Comparison of ENCODE assay signal across 1 cellular context in genomic region chr1:36397378-36398230, GRCh38.
TF ChIP-seq lines count a peak whose summit lies in the region.

LSM10 (minus strand) TSS chr1:36397908; CDS start chr1:36394129, 3,779 bp downstream.

TF ChIP-seq in HEK293, 187 proteins besides CTCF, POLR2A, EP300 and RAD21 (continued from another document):
- peak; percentile 56 for TF ChIP-seq PRDM10 (tag by site-specific recombination; IDR thresholded peaks at IDR 0.05)
- TF ChIP-seq, protein P1, sequence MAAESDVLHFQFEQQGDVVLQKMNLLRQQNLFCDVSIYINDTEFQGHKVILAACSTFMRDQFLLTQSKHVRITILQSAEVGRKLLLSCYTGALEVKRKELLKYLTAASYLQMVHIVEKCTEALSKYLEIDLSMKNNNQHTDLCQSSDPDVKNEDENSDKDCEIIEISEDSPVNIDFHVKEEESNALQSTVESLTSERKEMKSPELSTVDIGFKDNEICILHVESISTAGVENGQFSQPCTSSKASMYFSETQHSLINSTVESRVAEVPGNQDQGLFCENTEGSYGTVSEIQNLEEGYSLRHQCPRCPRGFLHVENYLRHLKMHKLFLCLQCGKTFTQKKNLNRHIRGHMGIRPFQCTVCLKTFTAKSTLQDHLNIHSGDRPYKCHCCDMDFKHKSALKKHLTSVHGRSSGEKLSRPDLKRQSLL (tag by site-specific recombination; IDR thresholded peaks at IDR 0.05) = peak; percentile 91
- 0 out of 2 replicates have a peak, but pooled peaks have one; percentile 15 for TF ChIP-seq ZNF580 (tag by site-specific recombination; IDR thresholded peaks at IDR 0.05)
- TF ChIP-seq PRDM2 (tag by site-specific recombination; IDR thresholded peaks at IDR 0.05; ENCODE audit: borderline replicate concordance) = no peak
- no peak for TF ChIP-seq ZNF621 (tag by site-specific recombination; IDR thresholded peaks at IDR 0.05)
- no peak for TF ChIP-seq ZNF266 (tag by site-specific recombination; IDR thresholded peaks at IDR 0.05; ENCODE audit: low read depth)
- no peak for TF ChIP-seq MZF1 (tag by site-specific recombination; IDR thresholded peaks at IDR 0.05; ENCODE audit: borderline replicate concordance)
- TF ChIP-seq ZNF548 (tag by site-specific recombination; IDR thresholded peaks at IDR 0.05) = no peak
- TF ChIP-seq ZNF560 (tag by site-specific recombination; IDR thresholded peaks at IDR 0.05; ENCODE audit: borderline replicate concordance) = no peak
- TF ChIP-seq ZNF777 (tag by site-specific recombination; IDR thresholded peaks at IDR 0.05; ENCODE audit: borderline replicate concordance) = no peak
- TF ChIP-seq, protein P2, sequence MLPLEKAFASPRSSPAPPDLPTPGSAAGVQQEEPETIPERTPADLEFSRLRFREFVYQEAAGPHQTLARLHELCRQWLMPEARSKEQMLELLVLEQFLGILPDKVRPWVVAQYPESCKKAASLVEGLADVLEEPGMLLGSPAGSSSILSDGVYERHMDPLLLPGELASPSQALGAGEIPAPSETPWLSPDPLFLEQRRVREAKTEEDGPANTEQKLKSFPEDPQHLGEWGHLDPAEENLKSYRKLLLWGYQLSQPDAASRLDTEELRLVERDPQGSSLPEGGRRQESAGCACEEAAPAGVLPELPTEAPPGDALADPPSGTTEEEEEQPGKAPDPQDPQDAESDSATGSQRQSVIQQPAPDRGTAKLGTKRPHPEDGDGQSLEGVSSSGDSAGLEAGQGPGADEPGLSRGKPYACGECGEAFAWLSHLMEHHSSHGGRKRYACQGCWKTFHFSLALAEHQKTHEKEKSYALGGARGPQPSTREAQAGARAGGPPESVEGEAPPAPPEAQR (tag by site-specific recombination; IDR thresholded peaks at IDR 0.05) = no peak
- peak; percentile 82; the same call in 1 of the 2 replicates for TF ChIP-seq ZBTB21 (tag by site-specific recombination; IDR thresholded peaks at IDR 0.05)
- TF ChIP-seq ZNF223 (tag by site-specific recombination; IDR thresholded peaks at IDR 0.05) = 0 out of 2 replicates have a peak, but pooled peaks have one; percentile 55
- no peak for TF ChIP-seq ZNF558 (tag by site-specific recombination; IDR thresholded peaks at IDR 0.05)
